In the genomic region with DNA sequence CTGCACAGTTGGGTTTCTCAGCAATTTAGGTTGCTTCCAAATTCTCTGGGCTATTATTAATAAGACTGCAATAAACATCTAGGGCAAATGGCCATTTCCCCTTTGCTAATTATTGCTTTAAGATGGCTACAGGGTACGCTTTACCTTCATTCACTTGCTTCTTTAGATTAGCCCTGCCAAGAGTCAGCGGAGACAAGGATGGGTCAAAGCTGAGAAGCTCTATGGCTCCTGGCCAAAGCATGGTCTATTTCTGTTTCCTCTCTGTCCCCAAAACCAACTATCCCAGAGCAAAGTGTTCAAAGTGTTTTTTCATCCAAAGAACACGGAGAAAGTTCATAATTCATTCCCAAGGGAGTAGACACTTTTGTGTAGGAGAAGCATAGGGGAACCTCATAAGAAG, we compare ENCODE assay signal across 13 cellular contexts.
DNase-seq lines count a peak whose midpoint lies in the region; ATAC-seq and TF ChIP-seq lines count a peak whose summit lies in the region.
"Had no signal": no experiment of that assay in that cellular context is flagged by ENCODE, and none has a peak within 500 bp of the region (broad histone marks: within the 10 kb centered on the region; RNA-seq: fewer than 3 reads in every experiment).

No MANE protein-coding gene starts in this region.

- ATAC-seq in stimulated activated naive CD8-positive, alpha-beta T cell treated with anti-CD3 and anti-CD28 coated beads, Interleukin-15, amount 100 ng/mL, for 72 hours = no peak
- peak; percentile 79 for ATAC-seq in left ventricle myocardium superior
- ATAC-seq: GM12878 had no signal

- H3K9ac ChIP-seq in colonic mucosa (ENCODE audit: low read depth in 2 of 2, low read length in 2 of 2) = no peak overlapping the region

- peaks cover 27% of the 10 kb centered on the region for H3K4me1 Mint-ChIP-seq in activated CD4-positive, alpha-beta T cell treated with anti-CD3 and anti-CD28 coated beads, Interleukin-2, amount 10 ng/mL, durations not matched to agents 24 days and 14 days
- peaks cover 19% of the 10 kb centered on the region for H3K4me1 Mint-ChIP-seq in stimulated activated naive CD8-positive, alpha-beta T cell treated with anti-CD3 and anti-CD28 coated beads, Interleukin-15, Interleukin-2, amounts not matched to agents 100 ng/mL and 50 ng/mL, for 24 hours (ENCODE audit: low read depth)
- H3K4me1 Mint-ChIP-seq in stimulated activated naive CD8-positive, alpha-beta T cell treated with anti-CD3 and anti-CD28 coated beads, Interleukin-15, amount 100 ng/mL, for 72 hours = peaks cover 27% of the 10 kb centered on the region

- H3K4me1 ChIP-seq in colonic mucosa = peaks cover 10% of the 10 kb centered on the region
- peaks cover 0 to 4% of the 10 kb centered on the region in 2 donors for H3K4me1 ChIP-seq in thyroid gland

- H3K36me3 ChIP-seq in colonic mucosa = no peaks in the 10 kb centered on the region
- H3K36me3 ChIP-seq in thyroid gland = peaks cover 57 to 58% of the 10 kb centered on the region in 2 donors

- no peaks in the 10 kb centered on the region for H3K27me3 ChIP-seq in colonic mucosa
- no peaks in the 10 kb centered on the region for H3K27me3 ChIP-seq in thyroid gland

- H3K4me3 ChIP-seq in colonic mucosa (no peak overlapping the region), thyroid gland (replicated peaks in 1 of 3) (no peak overlapping the region)
- H3K4me3 ChIP-seq: GM12878 had no signal

- no peaks in the 10 kb centered on the region for H3K27me3 Mint-ChIP-seq in activated CD4-positive, alpha-beta T cell treated with anti-CD3 and anti-CD28 coated beads, Interleukin-2, amount 10 ng/mL, durations not matched to agents 24 days and 14 days
- H3K27me3 Mint-ChIP-seq in stimulated activated naive CD8-positive, alpha-beta T cell treated with anti-CD3 and anti-CD28 coated beads, Interleukin-15, Interleukin-2, amounts not matched to agents 100 ng/mL and 50 ng/mL, for 24 hours = no peaks in the 10 kb centered on the region
- H3K27me3 Mint-ChIP-seq in stimulated activated naive CD8-positive, alpha-beta T cell treated with anti-CD3 and anti-CD28 coated beads, Interleukin-15, amount 100 ng/mL, for 72 hours = no peaks in the 10 kb centered on the region

- TF ChIP-seq CTCF in colonic mucosa (IDR thresholded peaks at IDR 0.05) (no peak), thyroid gland (IDR thresholded peaks at IDR 0.05) (no peak)

- peak overlapping the region; percentile 18 for H3K27ac Mint-ChIP-seq in activated CD4-positive, alpha-beta T cell treated with anti-CD3 and anti-CD28 coated beads, Interleukin-2, amount 10 ng/mL, durations not matched to agents 24 days and 14 days
- peak overlapping the region; percentile 12 for H3K27ac Mint-ChIP-seq in stimulated activated naive CD8-positive, alpha-beta T cell treated with anti-CD3 and anti-CD28 coated beads, Interleukin-15, Interleukin-2, amounts not matched to agents 100 ng/mL and 50 ng/mL, for 24 hours
- H3K27ac Mint-ChIP-seq in stimulated activated naive CD8-positive, alpha-beta T cell treated with anti-CD3 and anti-CD28 coated beads, Interleukin-15, amount 100 ng/mL, for 72 hours = no peak overlapping the region

- TF ChIP-seq POLR2A in thyroid gland (IDR thresholded peaks at IDR 0.05) = no peak

- peaks cover 10% of the 10 kb centered on the region for H3K9me3 Mint-ChIP-seq in activated CD4-positive, alpha-beta T cell treated with anti-CD3 and anti-CD28 coated beads, Interleukin-2, amount 10 ng/mL, durations not matched to agents 24 days and 14 days
- H3K9me3 Mint-ChIP-seq in stimulated activated naive CD8-positive, alpha-beta T cell treated with anti-CD3 and anti-CD28 coated beads, Interleukin-15, Interleukin-2, amounts not matched to agents 100 ng/mL and 50 ng/mL, for 24 hours = peaks cover 4% of the 10 kb centered on the region
- H3K9me3 Mint-ChIP-seq in stimulated activated naive CD8-positive, alpha-beta T cell treated with anti-CD3 and anti-CD28 coated beads, Interleukin-15, amount 100 ng/mL, for 72 hours = no peaks in the 10 kb centered on the region

- peaks cover 86% of the 10 kb centered on the region for H3K36me3 Mint-ChIP-seq in activated CD4-positive, alpha-beta T cell treated with anti-CD3 and anti-CD28 coated beads, Interleukin-2, amount 10 ng/mL, durations not matched to agents 24 days and 14 days (ENCODE audit: low read depth)
- peaks cover 68% of the 10 kb centered on the region for H3K36me3 Mint-ChIP-seq in stimulated activated naive CD8-positive, alpha-beta T cell treated with anti-CD3 and anti-CD28 coated beads, Interleukin-15, Interleukin-2, amounts not matched to agents 100 ng/mL and 50 ng/mL, for 24 hours (ENCODE audit: low read depth)

- H3K9me3 ChIP-seq in colonic mucosa (no peaks in the 10 kb centered on the region), thyroid gland (no peaks in the 10 kb centered on the region)

- no peak for DNase-seq in activated CD4-positive, alpha-beta T cell treated with anti-CD3 and anti-CD28 coated beads, Interleukin-2, amount 10 ng/mL, durations not matched to agents 24 days and 14 days
- DNase-seq in activated CD4-positive, alpha-beta T cell treated with anti-CD3 and anti-CD28 coated beads for 48 hours = no peak
- DNase-seq in stimulated activated naive CD8-positive, alpha-beta T cell treated with anti-CD3 and anti-CD28 coated beads, Interleukin-15, amount 100 ng/mL, for 72 hours = no peak
- DNase-seq in left ventricle myocardium superior = no peak
- DNase-seq in colonic mucosa = no peak
- no peak for DNase-seq in thyroid gland
- DNase-seq in NCI-H748 (lab: John Stamatoyannopoulos, UW; ENCODE audit: unreplicated experiment) = no peak
- DNase-seq: DMS79, H7 had no signal

- WGBS in thyroid gland, 2 donors = 85 to 93% methylated on average over 3 of the region's 3 CpGs

- no peak overlapping the region for H3K27ac ChIP-seq in colonic mucosa
- peak overlapping the region in 1 of 3 donors; percentile 48 for H3K27ac ChIP-seq in thyroid gland
- H3K27ac ChIP-seq: 22Rv1 had no signal

- intact Hi-C loops in activated CD4-positive, alpha-beta T cell treated with anti-CD3 and anti-CD28 coated beads, Interleukin-2, amount 10 ng/mL, durations not matched to agents 24 days and 14 days (cut with micrococcal nuclease) = no loop called here
- intact Hi-C loops in left ventricle myocardium superior (cut with micrococcal nuclease) = no loop called here
- intact Hi-C loops in colonic mucosa (cut with DNase I) = no loop called here
- intact Hi-C loops in thyroid gland (cut with DNase I) = no loop called here

- no peak overlapping the region for H3K4me3 Mint-ChIP-seq in activated CD4-positive, alpha-beta T cell treated with anti-CD3 and anti-CD28 coated beads, Interleukin-2, amount 10 ng/mL, durations not matched to agents 24 days and 14 days
- H3K4me3 Mint-ChIP-seq in stimulated activated naive CD8-positive, alpha-beta T cell treated with anti-CD3 and anti-CD28 coated beads, Interleukin-15, Interleukin-2, amounts not matched to agents 100 ng/mL and 50 ng/mL, for 24 hours = no peak overlapping the region
- H3K4me3 Mint-ChIP-seq in stimulated activated naive CD8-positive, alpha-beta T cell treated with anti-CD3 and anti-CD28 coated beads, Interleukin-15, amount 100 ng/mL, for 72 hours = no peak overlapping the region
- H3K4me3 Mint-ChIP-seq: CD14-positive monocyte had no signal

Comparison
In these comparisons a context has a peak if more than half of its experiments do, and no peak if none do; other contexts are left out.
1. H3K27ac Mint-ChIP-seq: peak in activated CD4-positive, alpha-beta T cell treated with anti-CD3 and anti-CD28 coated beads, Interleukin-2, amount 10 ng/mL, durations not matched to agents 24 days and 14 days (single experiment) and stimulated activated naive CD8-positive, alpha-beta T cell treated with anti-CD3 and anti-CD28 coated beads, Interleukin-15, Interleukin-2, amounts not matched to agents 100 ng/mL and 50 ng/mL, for 24 hours (single experiment); none in stimulated activated naive CD8-positive, alpha-beta T cell treated with anti-CD3 and anti-CD28 coated beads, Interleukin-15, amount 100 ng/mL, for 72 hours (0 of 2).